Comparison of ENCODE assay signal across 1 cellular context in genomic region chr5:154538492-154538891, GRCh38.
TF ChIP-seq lines count a peak whose summit lies in the region.

No MANE protein-coding gene starts in this region.

TF ChIP-seq in GM23338, 12 proteins besides CTCF, POLR2A, EP300 and RAD21 (continued from another document):
- TF ChIP-seq ZNF462 (CRISPR knock-in tag; IDR thresholded peaks at IDR 0.05) (no peak), JUNB (IDR thresholded peaks at IDR 0.05; ENCODE audit: unreplicated experiment) (no peak), STAT1 (IDR thresholded peaks at IDR 0.05; ENCODE audit: unreplicated experiment) (no peak), ZNF114 (CRISPR knock-in tag; IDR thresholded peaks at IDR 0.05) (no peak), EZH2 (IDR thresholded peaks at IDR 0.05; ENCODE audit: low read depth, unreplicated experiment) (no peak), ETS1 (IDR thresholded peaks at IDR 0.05) (no peak)
TF ChIP-seq in GM23338: peak in this region for 0.
